In the genomic region with DNA sequence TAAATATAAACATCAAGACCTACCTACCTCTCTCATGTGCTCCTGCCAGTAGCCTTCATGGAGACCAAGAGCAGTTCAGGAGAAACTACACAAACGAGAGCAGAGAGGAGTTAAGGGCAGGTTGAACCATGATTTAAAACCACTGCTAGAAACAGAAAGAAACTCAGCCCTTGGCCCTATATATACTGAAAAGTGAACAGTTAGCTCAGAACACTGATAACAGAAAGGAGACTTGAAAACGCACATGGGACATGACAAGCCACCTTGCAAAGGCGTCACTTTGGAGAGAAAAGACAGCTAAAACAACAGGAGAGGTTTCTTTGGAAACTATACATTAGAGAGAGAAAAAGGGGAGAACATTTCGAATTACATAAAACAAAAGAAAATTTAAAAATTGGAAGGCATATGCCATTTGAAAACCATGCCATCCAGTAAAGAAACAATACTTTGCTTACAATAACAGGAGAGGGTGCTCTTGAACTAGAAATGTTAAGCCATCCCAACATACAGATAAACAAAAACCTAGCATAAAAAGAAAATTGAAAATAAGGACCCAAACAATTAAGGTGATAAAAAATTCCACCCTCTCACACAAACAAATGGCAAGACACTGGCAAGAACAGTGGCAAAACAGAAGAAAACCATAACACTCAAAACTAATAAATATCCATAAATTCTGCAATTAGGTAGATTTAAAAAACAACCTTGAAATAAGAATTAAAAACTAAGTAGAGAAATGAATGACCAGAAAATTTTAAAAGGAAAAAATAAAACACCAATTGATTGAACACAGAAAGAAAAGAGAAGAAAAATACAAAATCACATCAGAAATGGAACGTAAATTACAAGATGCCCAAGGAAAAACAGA, we compare ENCODE assay signal across 1 cellular context.
TF ChIP-seq lines count a peak whose summit lies in the region.

No MANE protein-coding gene starts in this region.

TF ChIP-seq in HepG2, 621 proteins besides CTCF, POLR2A, EP300 and RAD21 (continued from another document):
- TF ChIP-seq, protein P1, sequence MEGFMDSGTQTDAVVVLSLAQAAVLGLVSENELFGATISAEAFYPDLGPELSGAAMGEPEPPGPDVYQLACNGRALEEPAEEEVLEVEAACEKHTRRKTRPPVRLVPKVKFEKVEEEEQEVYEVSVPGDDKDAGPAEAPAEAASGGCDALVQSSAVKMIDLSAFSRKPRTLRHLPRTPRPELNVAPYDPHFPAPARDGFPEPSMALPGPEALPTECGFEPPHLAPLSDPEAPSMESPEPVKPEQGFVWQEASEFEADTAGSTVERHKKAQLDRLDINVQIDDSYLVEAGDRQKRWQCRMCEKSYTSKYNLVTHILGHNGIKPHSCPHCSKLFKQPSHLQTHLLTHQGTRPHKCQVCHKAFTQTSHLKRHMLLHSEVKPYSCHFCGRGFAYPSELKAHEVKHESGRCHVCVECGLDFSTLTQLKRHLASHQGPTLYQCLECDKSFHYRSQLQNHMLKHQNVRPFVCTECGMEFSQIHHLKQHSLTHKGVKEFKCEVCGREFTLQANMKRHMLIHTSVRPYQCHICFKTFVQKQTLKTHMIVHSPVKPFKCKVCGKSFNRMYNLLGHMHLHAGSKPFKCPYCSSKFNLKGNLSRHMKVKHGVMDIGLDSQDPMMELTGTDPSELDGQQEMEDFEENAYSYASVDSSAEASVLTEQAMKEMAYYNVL (CRISPR knock-in tag; IDR thresholded peaks at IDR 0.05; ENCODE audit: borderline replicate concordance) = no peak
- no peak for TF ChIP-seq REPIN1 (CRISPR knock-in tag; IDR thresholded peaks at IDR 0.05; ENCODE audit: borderline replicate concordance, low read depth)
